ENCODE assay signal across 1 cellular context in the genomic region with DNA sequence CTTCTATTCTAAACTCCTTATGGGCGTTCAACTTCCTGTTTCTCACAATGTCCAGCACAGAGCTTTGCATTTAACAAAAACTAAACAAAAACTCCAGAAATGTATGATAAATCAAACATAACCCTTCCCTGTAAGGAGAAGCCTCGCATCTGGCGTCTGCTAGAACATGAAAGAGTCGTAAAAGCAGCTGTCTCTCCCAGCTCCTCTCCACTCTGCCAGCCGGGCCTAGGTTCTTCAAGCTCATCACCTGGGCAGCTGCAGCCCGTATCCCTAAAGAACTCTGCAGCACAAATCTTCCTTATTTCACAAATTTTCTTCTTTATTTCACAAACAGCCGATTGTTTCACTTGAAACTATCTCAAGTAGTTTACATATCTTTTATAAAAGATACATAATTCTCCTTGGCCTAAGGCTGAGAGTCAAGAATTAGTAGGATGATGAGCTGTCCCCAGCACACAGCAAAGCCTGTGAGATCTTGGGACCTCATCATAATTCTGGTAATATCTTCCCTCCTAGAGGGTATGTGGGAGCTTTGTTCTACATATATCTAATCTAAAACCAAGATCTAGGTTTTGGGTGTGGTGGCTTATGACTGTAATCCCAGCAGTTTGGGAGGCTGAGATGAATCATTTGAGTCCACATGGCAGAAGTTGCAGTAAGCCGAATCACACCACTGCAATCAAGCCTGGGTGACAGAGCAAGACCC.
TF ChIP-seq lines count a peak whose summit lies in the region.

No MANE protein-coding gene starts in this region.

TF ChIP-seq in IMR-90, 13 proteins besides CTCF, POLR2A, EP300 and RAD21 (continued from another document):
- TF ChIP-seq MXI1 (IDR thresholded peaks at IDR 0.05; ENCODE audit: borderline replicate concordance, low read depth, low read length): peak; percentile 80; the same call in 1 of the 2 replicates
- no peak for TF ChIP-seq RFX5 (IDR thresholded peaks at IDR 0.05; ENCODE audit: low read depth, low read length)
- TF ChIP-seq FOS (IDR thresholded peaks at IDR 0.05; ENCODE audit: low read depth, low read length): no peak
- TF ChIP-seq BHLHE40 (IDR thresholded peaks at IDR 0.05; ENCODE audit: low read depth, low read length): no peak; the same call in 1 of the 2 replicates
- TF ChIP-seq NFE2L2 (IDR thresholded peaks at IDR 0.05; ENCODE audit: low read depth, low read length): no peak
- TF ChIP-seq, protein P1, sequence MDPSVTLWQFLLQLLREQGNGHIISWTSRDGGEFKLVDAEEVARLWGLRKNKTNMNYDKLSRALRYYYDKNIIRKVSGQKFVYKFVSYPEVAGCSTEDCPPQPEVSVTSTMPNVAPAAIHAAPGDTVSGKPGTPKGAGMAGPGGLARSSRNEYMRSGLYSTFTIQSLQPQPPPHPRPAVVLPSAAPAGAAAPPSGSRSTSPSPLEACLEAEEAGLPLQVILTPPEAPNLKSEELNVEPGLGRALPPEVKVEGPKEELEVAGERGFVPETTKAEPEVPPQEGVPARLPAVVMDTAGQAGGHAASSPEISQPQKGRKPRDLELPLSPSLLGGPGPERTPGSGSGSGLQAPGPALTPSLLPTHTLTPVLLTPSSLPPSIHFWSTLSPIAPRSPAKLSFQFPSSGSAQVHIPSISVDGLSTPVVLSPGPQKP (IDR thresholded peaks at IDR 0.05; ENCODE audit: borderline replicate concordance, low read depth, low read length): no peak
- no peak for TF ChIP-seq SMC3 (IDR thresholded peaks at IDR 0.05; ENCODE audit: low read depth, low read length)
